12 cellular contexts compared by ENCODE assay signal in genomic region chr10:23362069-23362830, GRCh38. TPM values are rescaled to one million over a fixed set of nuclear protein-coding genes. Genes with fewer than 3 reads are reported as not detected.
A peak's percentile ranks its signal among the peaks of the same experiment; 100 is the strongest.
DNase-seq lines count a peak whose midpoint lies in the region; ATAC-seq lines count a peak whose summit lies in the region.
"Had no signal": no experiment of that assay in that cellular context is flagged by ENCODE, and none has a peak within 500 bp of the region (broad histone marks: within the 10 kb centered on the region; RNA-seq: fewer than 3 reads in every experiment).

No MANE protein-coding gene starts in this region.

- no peaks in the 10 kb centered on the region for H3K27me3 Mint-ChIP-seq in activated CD4-positive, alpha-beta T cell treated with anti-CD3 and anti-CD28 coated beads, Interleukin-2, amount 10 ng/mL, durations not matched to agents 7 days and 5 days
- no peaks in the 10 kb centered on the region for H3K27me3 Mint-ChIP-seq in effector memory CD8-positive, alpha-beta T cell

- peak overlapping the region; percentile 99 for H3K27ac Mint-ChIP-seq in activated CD4-positive, alpha-beta T cell treated with anti-CD3 and anti-CD28 coated beads, Interleukin-2, amount 10 ng/mL, durations not matched to agents 7 days and 5 days
- peak overlapping the region; percentile 10 to 64 for H3K27ac Mint-ChIP-seq in effector memory CD8-positive, alpha-beta T cell

- peaks cover 57% of the 10 kb centered on the region for H3K4me1 Mint-ChIP-seq in activated CD4-positive, alpha-beta T cell treated with anti-CD3 and anti-CD28 coated beads, Interleukin-2, amount 10 ng/mL, durations not matched to agents 7 days and 5 days
- H3K4me1 Mint-ChIP-seq in effector memory CD8-positive, alpha-beta T cell (ENCODE audit: low read depth in 2 of 2) = peaks cover 14 to 16% of the 10 kb centered on the region in 2 donors

- peaks cover 16% of the 10 kb centered on the region for H3K36me3 Mint-ChIP-seq in activated CD4-positive, alpha-beta T cell treated with anti-CD3 and anti-CD28 coated beads, Interleukin-2, amount 10 ng/mL, durations not matched to agents 7 days and 5 days (ENCODE audit: low read depth)
- H3K36me3 Mint-ChIP-seq in effector memory CD8-positive, alpha-beta T cell (ENCODE audit: insufficient read depth) = no peaks in the 10 kb centered on the region

- CTCF ChIA-PET in activated CD4-positive, alpha-beta T cell treated with anti-CD3 and anti-CD28 coated beads, Interleukin-2, amount 10 ng/mL, durations not matched to agents 7 days and 5 days (lab: Charles Lee) = interaction anchor here (0.9 to 2.0 kb wide), 5 partner anchors 12 to 81 kb away, joined by 3 to 6 read pairs (median 4); partner anchors contain the start of gene C10orf67

- ATAC-seq in GM21381 (IDR thresholded peaks at IDR 0.05; ENCODE audit: unreplicated experiment) = peak; percentile 53
- peak; percentile 47 for ATAC-seq in HG03066 (IDR thresholded peaks at IDR 0.05; ENCODE audit: low read depth, unreplicated experiment)
- no peak for ATAC-seq in effector memory CD8-positive, alpha-beta T cell (replicated peaks)
- ATAC-seq: A549 had no signal

- no peak for DNase-seq in activated CD4-positive, alpha-beta T cell treated with anti-CD3 and anti-CD28 coated beads, Interleukin-2, amount 10 ng/mL, durations not matched to agents 7 days and 5 days
- no peak for DNase-seq in activated CD4-positive, alpha-beta T cell treated with anti-CD3 and anti-CD28 coated beads, Interleukin-2, amount 50 U/mL, for 4 hours
- DNase-seq in effector memory CD8-positive, alpha-beta T cell = no peak
- DNase-seq in NCI-H526 treated with DMSO at 0.1 percent for 48 hours (lab: John Stamatoyannopoulos, UW) (no peak), NCI-H2107 treated with DMSO at 0.1 percent for 48 hours (lab: John Stamatoyannopoulos, UW; ENCODE audit: unreplicated experiment) (no peak)
- no peak for DNase-seq in stimulated activated CD8-positive, alpha-beta memory T cell treated with anti-CD3 and anti-CD28 coated beads, Interleukin-4, amount 100 ng/mL, for 48 hours
- DNase-seq: HCEC 1CT, NCI-H524 treated with DMSO at 0.1 percent for 48 hours, trophoblast cell had no signal

- H3K4me3 Mint-ChIP-seq in activated CD4-positive, alpha-beta T cell treated with anti-CD3 and anti-CD28 coated beads, Interleukin-2, amount 10 ng/mL, durations not matched to agents 7 days and 5 days = peak overlapping the region; percentile 68
- peak overlapping the region; percentile 12 to 55 for H3K4me3 Mint-ChIP-seq in effector memory CD8-positive, alpha-beta T cell

- POLR2A ChIA-PET in activated CD4-positive, alpha-beta T cell treated with anti-CD3 and anti-CD28 coated beads, Interleukin-2, amount 10 ng/mL, durations not matched to agents 7 days and 5 days (lab: Charles Lee) = no interaction called here

- peaks cover 9% of the 10 kb centered on the region for H3K9me3 Mint-ChIP-seq in activated CD4-positive, alpha-beta T cell treated with anti-CD3 and anti-CD28 coated beads, Interleukin-2, amount 10 ng/mL, durations not matched to agents 7 days and 5 days
- no peaks in the 10 kb centered on the region for H3K9me3 Mint-ChIP-seq in effector memory CD8-positive, alpha-beta T cell

RNA-seq across cellular contexts. Expression of gene C10orf67, which starts 17.7 kb away (rescaled TPM):
- total RNA-seq in activated CD4-positive, alpha-beta T cell treated with anti-CD3 and anti-CD28 coated beads, Interleukin-2, amount 10 ng/mL, durations not matched to agents 7 days and 5 days = under 1 TPM in 1 of 2 experiments, not detected in 1; 0.15 TPM
